22 cellular contexts compared by ENCODE assay signal in the genomic region with DNA sequence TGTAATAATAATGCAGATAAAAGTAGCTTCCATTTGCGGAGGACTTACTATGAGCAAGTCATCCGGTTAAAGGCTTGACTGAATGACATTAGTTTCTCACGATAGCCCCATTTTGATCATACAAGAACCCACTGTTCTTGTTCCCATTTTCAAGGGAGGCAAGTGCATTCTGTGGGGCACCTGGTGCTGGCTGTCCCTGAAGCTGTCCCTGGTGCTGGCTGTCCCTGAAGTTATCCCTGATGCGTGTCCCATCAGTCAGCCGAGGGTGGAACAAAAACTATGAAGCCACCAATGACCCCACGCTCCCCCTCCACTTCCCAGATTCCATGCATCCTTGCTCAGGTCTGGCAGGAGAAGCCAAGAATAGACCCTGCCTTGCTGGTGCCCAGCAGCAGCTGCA.
A peak's percentile ranks its signal among the peaks of the same experiment; 100 is the strongest.
DNase-seq lines count a peak whose midpoint lies in the region; TF ChIP-seq lines count a peak whose summit lies in the region.
"Had no signal": no experiment of that assay in that cellular context is flagged by ENCODE, and none has a peak within 500 bp of the region (broad histone marks: within the 10 kb centered on the region; RNA-seq: fewer than 3 reads in every experiment).

No MANE protein-coding gene starts in this region.

- no peak overlapping the region for H3K4me3 ChIP-seq in left ventricle myocardium inferior
- H3K4me3 ChIP-seq in H7 (ENCODE audit: insufficient read depth, low read depth, low read length), result no peak overlapping the region
- H3K4me3 ChIP-seq: A549; BLaER1 treated with 17β-estradiol and CSF1 and Interleukin-3, amounts not matched to agents 10 nM and 100 nM; GM12878 had no signal

- no peak for TF ChIP-seq CTCF in left ventricle myocardium inferior (IDR thresholded peaks at IDR 0.05; ENCODE audit: borderline replicate concordance)

- H3K36me3 ChIP-seq in left ventricle myocardium inferior, result no peaks in the 10 kb centered on the region
- no peaks in the 10 kb centered on the region for H3K36me3 ChIP-seq in H7 (replicated peaks; ENCODE audit: control insufficient read depth, insufficient read depth, low read length)
- H3K36me3 ChIP-seq: BLaER1 treated with 17β-estradiol and CSF1 and Interleukin-3, amounts not matched to agents 10 nM and 100 nM had no signal

- DNase-seq in cardiac septum (ENCODE audit: low spot score), result peak; percentile 3
- DNase-seq in left ventricle myocardium inferior, result no peak
- DNase-seq in H7, result no peak
- no peak for DNase-seq in ecto neural progenitor cell (ENCODE audit: low spot score)
- DNase-seq: AML-193; CD4-positive, alpha-beta memory T cell; CD4-positive, CD25-positive, alpha-beta regulatory T cell; CD8-positive, alpha-beta memory T cell; COR-L47; DMS 273 treated with DMSO at 0.1 percent for 48 hours; DMS153; DMS53; DMS79; DND-41; EL; GDM1 had no signal

- no peaks in the 10 kb centered on the region for H3K4me1 ChIP-seq in left ventricle myocardium inferior

- H3K27ac ChIP-seq in left ventricle myocardium inferior (replicated peaks), result no peak overlapping the region
- H3K27ac ChIP-seq: 22Rv1; A549; BLaER1 treated with 17β-estradiol and CSF1 and Interleukin-3, amounts not matched to agents 10 nM and 100 nM; C4-2B had no signal

- intact Hi-C loops in cardiac septum (cut with DNase I) (no loop called here), left ventricle myocardium inferior (cut with micrococcal nuclease) (no loop called here)

- no peaks in the 10 kb centered on the region for H3K9me3 ChIP-seq in left ventricle myocardium inferior (replicated peaks)
- H3K9me3 ChIP-seq: A549; BLaER1 treated with 17β-estradiol and CSF1 and Interleukin-3, amounts not matched to agents 10 nM and 100 nM had no signal

- H3K27me3 ChIP-seq in left ventricle myocardium inferior (ENCODE audit: low read depth) (peaks cover 95% of the 10 kb centered on the region), H7 (ENCODE audit: control insufficient read depth, insufficient read depth, low read length) (no peaks in the 10 kb centered on the region)

TF ChIP-seq in PFSK-1, 5 proteins besides CTCF, POLR2A, EP300 and RAD21:
- TF ChIP-seq, protein P1, sequence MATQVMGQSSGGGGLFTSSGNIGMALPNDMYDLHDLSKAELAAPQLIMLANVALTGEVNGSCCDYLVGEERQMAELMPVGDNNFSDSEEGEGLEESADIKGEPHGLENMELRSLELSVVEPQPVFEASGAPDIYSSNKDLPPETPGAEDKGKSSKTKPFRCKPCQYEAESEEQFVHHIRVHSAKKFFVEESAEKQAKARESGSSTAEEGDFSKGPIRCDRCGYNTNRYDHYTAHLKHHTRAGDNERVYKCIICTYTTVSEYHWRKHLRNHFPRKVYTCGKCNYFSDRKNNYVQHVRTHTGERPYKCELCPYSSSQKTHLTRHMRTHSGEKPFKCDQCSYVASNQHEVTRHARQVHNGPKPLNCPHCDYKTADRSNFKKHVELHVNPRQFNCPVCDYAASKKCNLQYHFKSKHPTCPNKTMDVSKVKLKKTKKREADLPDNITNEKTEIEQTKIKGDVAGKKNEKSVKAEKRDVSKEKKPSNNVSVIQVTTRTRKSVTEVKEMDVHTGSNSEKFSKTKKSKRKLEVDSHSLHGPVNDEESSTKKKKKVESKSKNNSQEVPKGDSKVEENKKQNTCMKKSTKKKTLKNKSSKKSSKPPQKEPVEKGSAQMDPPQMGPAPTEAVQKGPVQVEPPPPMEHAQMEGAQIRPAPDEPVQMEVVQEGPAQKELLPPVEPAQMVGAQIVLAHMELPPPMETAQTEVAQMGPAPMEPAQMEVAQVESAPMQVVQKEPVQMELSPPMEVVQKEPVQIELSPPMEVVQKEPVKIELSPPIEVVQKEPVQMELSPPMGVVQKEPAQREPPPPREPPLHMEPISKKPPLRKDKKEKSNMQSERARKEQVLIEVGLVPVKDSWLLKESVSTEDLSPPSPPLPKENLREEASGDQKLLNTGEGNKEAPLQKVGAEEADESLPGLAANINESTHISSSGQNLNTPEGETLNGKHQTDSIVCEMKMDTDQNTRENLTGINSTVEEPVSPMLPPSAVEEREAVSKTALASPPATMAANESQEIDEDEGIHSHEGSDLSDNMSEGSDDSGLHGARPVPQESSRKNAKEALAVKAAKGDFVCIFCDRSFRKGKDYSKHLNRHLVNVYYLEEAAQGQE (IDR thresholded peaks at IDR 0.05; ENCODE audit: insufficient read depth in 1 of 2, low read depth in 2 of 2, low read length in 2 of 2), result peak; percentile 42 to 69; a peak in 2 of 4 replicates
- no peak for TF ChIP-seq POLR2AphosphoS5 (IDR thresholded peaks at IDR 0.05; ENCODE audit: low read depth, low read length)
TF ChIP-seq in PFSK-1: peak in this region for 1.
